Comparison of ENCODE assay signal across 29 cellular contexts in genomic region chr1:71857862-71858261, GRCh38.
A peak's percentile ranks its signal among the peaks of the same experiment; 100 is the strongest.
DNase-seq lines count a peak whose midpoint lies in the region; ATAC-seq and TF ChIP-seq lines count a peak whose summit lies in the region.
"Had no signal": no experiment of that assay in that cellular context is flagged by ENCODE, and none has a peak within 500 bp of the region (broad histone marks: within the 10 kb centered on the region; RNA-seq: fewer than 3 reads in every experiment).

No MANE protein-coding gene starts in this region.

- H3K9ac ChIP-seq in neuronal stem cell (ENCODE audit: low read depth, low read length, poor library complexity), result no peak overlapping the region

- H3K18ac ChIP-seq in neuronal stem cell (ENCODE audit: low read length), result no peak overlapping the region

- H4K91ac ChIP-seq in neuronal stem cell (ENCODE audit: low read depth, low read length, poor library complexity), result no peak overlapping the region

- H2BK120ac ChIP-seq in neuronal stem cell (ENCODE audit: low read depth, low read length), result no peak overlapping the region

- no peak overlapping the region for H3K23ac ChIP-seq in neuronal stem cell (ENCODE audit: low read depth, low read length, poor library complexity)

- H3K9me3 Mint-ChIP-seq in natural killer cell treated with Interleukin-12 subunit alpha and Interleukin-12 subunit beta and Interleukin-15 and Interleukin-18, amount 100 ng/mL, for 72 hours, result peaks cover 18% of the 10 kb centered on the region
- H3K9me3 Mint-ChIP-seq: HFFc6 had no signal

- no peak overlapping the region for H2BK5ac ChIP-seq in neuronal stem cell (ENCODE audit: low read length)

- H3K27ac ChIP-seq in HEK293 (ENCODE audit: extremely low read depth, low read depth, low read length), result no peak overlapping the region
- H3K27ac ChIP-seq in neuronal stem cell (replicated peaks; ENCODE audit: low read length), result no peak overlapping the region
- H3K27ac ChIP-seq: cardiac muscle cell, gastroesophageal sphincter, WERI-Rb-1 had no signal

- H3K79me1 ChIP-seq in neuronal stem cell (ENCODE audit: low read depth, low read length), result no peaks in the 10 kb centered on the region

- H3K4me3 ChIP-seq in HEK293 (ENCODE audit: low read depth, low read length) (no peak overlapping the region), astrocyte of the cerebellum (ENCODE audit: low read depth, low read length) (no peak overlapping the region), neuronal stem cell (ENCODE audit: low read length in 2 of 2) (no peak overlapping the region)
- H3K4me3 ChIP-seq: cardiac muscle cell, gastroesophageal sphincter had no signal

- TF ChIP-seq CTCF in HEK293 (tag by site-specific recombination; IDR thresholded peaks at IDR 0.05) (no peak), astrocyte of the cerebellum (IDR thresholded peaks at IDR 0.05; ENCODE audit: low read depth, low read length, missing control alignments) (no peak)

- no peak overlapping the region for H3K14ac ChIP-seq in neuronal stem cell (ENCODE audit: low read length)

- no peaks in the 10 kb centered on the region for H3K27me3 Mint-ChIP-seq in natural killer cell treated with Interleukin-12 subunit alpha and Interleukin-12 subunit beta and Interleukin-15 and Interleukin-18, amount 100 ng/mL, for 72 hours
- H3K27me3 Mint-ChIP-seq: activated naive CD8-positive, alpha-beta T cell treated with anti-CD3 and anti-CD28 coated beads, Interleukin-2, amount 50 U/mL, for 24 hours; B cell; memory B cell; stimulated activated memory B cell treated with anti-CD40 and anti-IgM and Interleukin-4, amounts not matched to agents 10 μg/mL and 1 μg/mL and 100 μg/mL, for 72 hours had no signal

- H3K36me3 ChIP-seq in HEK293 (ENCODE audit: control insufficient read depth in 2 of 2, insufficient read depth in 1 of 2, low read length in 2 of 2) (no peaks in the 10 kb centered on the region), neuronal stem cell (replicated peaks in 1 of 2; ENCODE audit: control insufficient read depth in 2 of 2, insufficient read depth in 2 of 2, low read length in 2 of 2) (no peaks in the 10 kb centered on the region)
- H3K36me3 ChIP-seq: cardiac muscle cell, gastroesophageal sphincter, WERI-Rb-1 had no signal

- H3K27ac Mint-ChIP-seq in natural killer cell treated with Interleukin-12 subunit alpha and Interleukin-12 subunit beta and Interleukin-15 and Interleukin-18, amount 100 ng/mL, for 72 hours, result no peak overlapping the region
- H3K27ac Mint-ChIP-seq: activated naive CD8-positive, alpha-beta T cell treated with anti-CD3 and anti-CD28 coated beads, Interleukin-2, amount 50 U/mL, for 24 hours; B cell; HFFc6; memory B cell; naive thymus-derived CD8-positive, alpha-beta T cell; stimulated activated memory B cell treated with anti-CD40 and anti-IgM and Interleukin-4, amounts not matched to agents 10 μg/mL and 1 μg/mL and 100 μg/mL, for 72 hours had no signal

- no peak overlapping the region for H3K4me2 ChIP-seq in neuronal stem cell (ENCODE audit: insufficient read depth, low read length, poor library complexity, severe bottlenecking)

- in situ Hi-C loops in astrocyte of the cerebellum (cut with HindIII; ENCODE audit: low sequenced_read_pairs), result no loop called here

- no peaks in the 10 kb centered on the region for H3K4me1 Mint-ChIP-seq in natural killer cell treated with Interleukin-12 subunit alpha and Interleukin-12 subunit beta and Interleukin-15 and Interleukin-18, amount 100 ng/mL, for 72 hours (ENCODE audit: low read depth in 2 of 2)
- H3K4me1 Mint-ChIP-seq: activated naive CD8-positive, alpha-beta T cell treated with anti-CD3 and anti-CD28 coated beads, Interleukin-2, amount 50 U/mL, for 24 hours; B cell; memory B cell; naive thymus-derived CD8-positive, alpha-beta T cell; stimulated activated memory B cell treated with anti-CD40 and anti-IgM and Interleukin-4, amounts not matched to agents 10 μg/mL and 1 μg/mL and 100 μg/mL, for 72 hours had no signal

- H2BK15ac ChIP-seq in neuronal stem cell (ENCODE audit: low read length), result no peak overlapping the region

- DNase-seq in AG20443 (ENCODE audit: low spot score) (peak; percentile 10), astrocyte of the cerebellum (ENCODE audit: low read depth) (peak; percentile 38), neuronal stem cell (ENCODE audit: low spot score) (no peak), A172 (ENCODE audit: low spot score) (no peak)
- no peak for DNase-seq in natural killer cell treated with Interleukin-12 subunit alpha and Interleukin-12 subunit beta and Interleukin-15 and Interleukin-18, amount 100 ng/mL, for 72 hours (ENCODE audit: low spot score)
- DNase-seq: activated CD4-positive, alpha-beta T cell treated with anti-CD3 and anti-CD28 coated beads, Interleukin-2, amount 50 U/mL, for 4 hours; activated effector memory CD4-positive, alpha-beta T cell treated with Interleukin-2 at 50 U/mL for 16 hours; activated naive CD8-positive, alpha-beta T cell treated with anti-CD3 and anti-CD28 coated beads, Interleukin-2, amount 50 U/mL, for 24 hours; Caco-2; dermis blood vessel endothelial cell; EL; HFFc6; MM.1S; naive thymus-derived CD8-positive, alpha-beta T cell; NCI-H146; NCI-H2227 treated with DMSO at 0.1 percent for 48 hours; NK-92 treated with Interleukin-12 subunit alpha and Interleukin-12 subunit beta, amount 100 ng/mL, for 24 hours; stimulated activated CD4-positive, alpha-beta T cell treated with anti-CD3 and anti-CD28 coated beads, Interleukin-1b, Interleukin-23, amount 100 ng/mL, for 48 hours; T-helper 2 cell; WERI-Rb-1 had no signal

- H3K27me3 ChIP-seq in neuronal stem cell (ENCODE audit: control insufficient read depth in 3 of 3, insufficient read depth in 3 of 3, low read depth in 1 of 3, low read length in 3 of 3), result no peaks in the 10 kb centered on the region
- H3K27me3 ChIP-seq: cardiac muscle cell, gastroesophageal sphincter had no signal

- H3K36me3 Mint-ChIP-seq in natural killer cell treated with Interleukin-12 subunit alpha and Interleukin-12 subunit beta and Interleukin-15 and Interleukin-18, amount 100 ng/mL, for 72 hours, result no peaks in the 10 kb centered on the region
- H3K36me3 Mint-ChIP-seq: memory B cell; naive thymus-derived CD8-positive, alpha-beta T cell; stimulated activated memory B cell treated with anti-CD40 and anti-IgM and Interleukin-4, amounts not matched to agents 10 μg/mL and 1 μg/mL and 100 μg/mL, for 72 hours had no signal

- H2AFZ ChIP-seq in neuronal stem cell (ENCODE audit: low read length), result peak overlapping the region; percentile 27

- CTCF ChIA-PET in HEK293 (lab: Yijun Ruan, JAX), result no interaction called here

- no peaks in the 10 kb centered on the region for H3K4me1 ChIP-seq in HEK293 (ENCODE audit: control insufficient read depth, insufficient read depth, low read length)
- peaks cover 0 to 12% of the 10 kb centered on the region in 2 donors for H3K4me1 ChIP-seq in neuronal stem cell (ENCODE audit: control insufficient read depth in 2 of 2, insufficient read depth in 1 of 2, low read depth in 1 of 2, low read length in 2 of 2)
- H3K4me1 ChIP-seq: Caco-2 had no signal

- POLR2A ChIA-PET in HEK293 (lab: Yijun Ruan, JAX), result interaction anchor here (0.7 kb wide), 1 partner anchor 49 kb away, joined by 5 read pairs; no protein-coding TSS in a partner anchor

- no peak overlapping the region for H2BK12ac ChIP-seq in neuronal stem cell (ENCODE audit: low read length)

- no peak overlapping the region for H4K8ac ChIP-seq in neuronal stem cell (ENCODE audit: low read depth, low read length)

- no peak overlapping the region for H2AK5ac ChIP-seq in neuronal stem cell (ENCODE audit: low read depth, low read length)

- ATAC-seq in natural killer cell treated with Interleukin-12 subunit alpha and Interleukin-12 subunit beta and Interleukin-15 and Interleukin-18, amount 100 ng/mL, for 72 hours, result no peak
- no peak for ATAC-seq in GM18907 (IDR thresholded peaks at IDR 0.05; ENCODE audit: unreplicated experiment)
- ATAC-seq: activated naive CD8-positive, alpha-beta T cell treated with anti-CD3 and anti-CD28 coated beads, Interleukin-2, amount 50 U/mL, for 24 hours; gastroesophageal sphincter; HepG2; naive thymus-derived CD8-positive, alpha-beta T cell; Panc1; stimulated activated memory B cell treated with anti-CD40 and anti-IgM and Interleukin-4, amounts not matched to agents 10 μg/mL and 1 μg/mL and 100 μg/mL, for 72 hours had no signal

- no peak overlapping the region for H3K4me3 Mint-ChIP-seq in natural killer cell treated with Interleukin-12 subunit alpha and Interleukin-12 subunit beta and Interleukin-15 and Interleukin-18, amount 100 ng/mL, for 72 hours
- H3K4me3 Mint-ChIP-seq: activated naive CD8-positive, alpha-beta T cell treated with anti-CD3 and anti-CD28 coated beads, Interleukin-2, amount 50 U/mL, for 24 hours; B cell; HFFc6; memory B cell; naive thymus-derived CD8-positive, alpha-beta T cell; stimulated activated memory B cell treated with anti-CD40 and anti-IgM and Interleukin-4, amounts not matched to agents 10 μg/mL and 1 μg/mL and 100 μg/mL, for 72 hours had no signal

- H3K4ac ChIP-seq in neuronal stem cell (ENCODE audit: low read length), result no peak overlapping the region

- H3K9me3 ChIP-seq in HEK293 (ENCODE audit: control insufficient read depth, insufficient read depth, low read depth, low read length) (no peaks in the 10 kb centered on the region), neuronal stem cell (replicated peaks in 1 of 2; ENCODE audit: control insufficient read depth in 2 of 2, insufficient read depth in 1 of 2, low read depth in 1 of 2, low read length in 2 of 2) (no peaks in the 10 kb centered on the region)
- H3K9me3 ChIP-seq: Caco-2, gastroesophageal sphincter had no signal

- WGBS in neuronal stem cell (ENCODE audit: extremely low coverage in 2 of 2, insufficient read length in 2 of 2, insufficient replicate concordance in 1 of 2), 2 donors, result no CpG with 5 or more reads among the region's 1 CpG

TF ChIP-seq in HEK293, 187 proteins besides CTCF, POLR2A, EP300 and RAD21:
- peak; percentile 58 for TF ChIP-seq PRDM1 (tag by site-specific recombination; IDR thresholded peaks at IDR 0.05)
- no peak for TF ChIP-seq ZNF843 (tag by site-specific recombination; IDR thresholded peaks at IDR 0.05)
- no peak for TF ChIP-seq ZNF354C (tag by site-specific recombination; IDR thresholded peaks at IDR 0.05; ENCODE audit: borderline replicate concordance, low read depth)

Comparison
In these comparisons a context has a peak if more than half of its experiments do, and no peak if none do; other contexts are left out.
1. DNase-seq: peak in AG20443 (single experiment) and astrocyte of the cerebellum (single experiment); none in neuronal stem cell (single experiment), A172 (single experiment) and natural killer cell treated with Interleukin-12 subunit alpha and Interleukin-12 subunit beta and Interleukin-15 and Interleukin-18, amount 100 ng/mL, for 72 hours (single experiment).